Comparison of ENCODE assay signal across 14 cellular contexts in genomic region chr7:11332186-11332864, GRCh38.
A peak's percentile ranks its signal among the peaks of the same experiment; 100 is the strongest.
DNase-seq lines count a peak whose midpoint lies in the region; ATAC-seq and TF ChIP-seq lines count a peak whose summit lies in the region.
"Had no signal": no experiment of that assay in that cellular context is flagged by ENCODE, and none has a peak within 500 bp of the region (broad histone marks: within the 10 kb centered on the region; RNA-seq: fewer than 3 reads in every experiment).

No MANE protein-coding gene starts in this region.

- ATAC-seq in activated CD4-positive, alpha-beta T cell treated with anti-CD3 and anti-CD28 coated beads for 36 hours: peak; percentile 49
- ATAC-seq in GM21423 (IDR thresholded peaks at IDR 0.05; ENCODE audit: unreplicated experiment) (peak; percentile 66), HG03060 (IDR thresholded peaks at IDR 0.05; ENCODE audit: low read depth, unreplicated experiment) (peak; percentile 94)
- peak; percentile 78 for ATAC-seq in activated T-helper 17 cell treated with anti-CD3 and anti-CD28 coated beads, Interleukin-2, amount 50 U/mL, for 72 hours (replicated peaks)

- H3K27me3 Mint-ChIP-seq in activated CD4-positive, alpha-beta T cell treated with anti-CD3 and anti-CD28 coated beads for 36 hours: peaks cover 3% of the 10 kb centered on the region
- peaks cover 4% of the 10 kb centered on the region for H3K27me3 Mint-ChIP-seq in activated T-helper 17 cell treated with anti-CD3 and anti-CD28 coated beads, Interleukin-2, amount 50 U/mL, for 72 hours
- no peaks in the 10 kb centered on the region for H3K27me3 Mint-ChIP-seq in chondrocyte (ENCODE audit: low read depth)
- H3K27me3 Mint-ChIP-seq in type B pancreatic cell: no peaks in the 10 kb centered on the region

- POLR2A ChIA-PET in activated CD4-positive, alpha-beta T cell treated with anti-CD3 and anti-CD28 coated beads for 36 hours (lab: Charles Lee): no interaction called here

- no peaks in the 10 kb centered on the region for H3K9me3 Mint-ChIP-seq in activated CD4-positive, alpha-beta T cell treated with anti-CD3 and anti-CD28 coated beads for 36 hours (ENCODE audit: low read depth)
- H3K9me3 Mint-ChIP-seq in activated T-helper 17 cell treated with anti-CD3 and anti-CD28 coated beads, Interleukin-2, amount 50 U/mL, for 72 hours: no peaks in the 10 kb centered on the region
- H3K9me3 Mint-ChIP-seq in chondrocyte (ENCODE audit: low read depth) (peaks cover 13% of the 10 kb centered on the region), type B pancreatic cell (no peaks in the 10 kb centered on the region)

- intact Hi-C loops in activated CD4-positive, alpha-beta T cell treated with anti-CD3 and anti-CD28 coated beads for 36 hours (cut with DNase I, micrococcal nuclease): no loop called here

- H3K4me1 Mint-ChIP-seq in activated CD4-positive, alpha-beta T cell treated with anti-CD3 and anti-CD28 coated beads for 36 hours: no peaks in the 10 kb centered on the region
- no peaks in the 10 kb centered on the region for H3K4me1 Mint-ChIP-seq in activated T-helper 17 cell treated with anti-CD3 and anti-CD28 coated beads, Interleukin-2, amount 50 U/mL, for 72 hours
- H3K4me1 Mint-ChIP-seq in chondrocyte (ENCODE audit: low read depth): peaks cover 38% of the 10 kb centered on the region
- H3K4me1 Mint-ChIP-seq in type B pancreatic cell (ENCODE audit: unreplicated experiment): no peaks in the 10 kb centered on the region

- no peak overlapping the region for H3K4me3 Mint-ChIP-seq in activated CD4-positive, alpha-beta T cell treated with anti-CD3 and anti-CD28 coated beads for 36 hours
- no peak overlapping the region for H3K4me3 Mint-ChIP-seq in activated T-helper 17 cell treated with anti-CD3 and anti-CD28 coated beads, Interleukin-2, amount 50 U/mL, for 72 hours
- H3K4me3 Mint-ChIP-seq in chondrocyte (ENCODE audit: unreplicated experiment) (no peak overlapping the region), type B pancreatic cell (no peak overlapping the region)
- H3K4me3 Mint-ChIP-seq: mesothelial cell of epicardium had no signal

- H3K36me3 Mint-ChIP-seq in activated CD4-positive, alpha-beta T cell treated with anti-CD3 and anti-CD28 coated beads for 36 hours (ENCODE audit: low read depth): no peaks in the 10 kb centered on the region
- H3K36me3 Mint-ChIP-seq in activated T-helper 17 cell treated with anti-CD3 and anti-CD28 coated beads, Interleukin-2, amount 50 U/mL, for 72 hours (ENCODE audit: low read depth): no peaks in the 10 kb centered on the region
- H3K36me3 Mint-ChIP-seq in chondrocyte (ENCODE audit: low read depth) (no peaks in the 10 kb centered on the region), type B pancreatic cell (no peaks in the 10 kb centered on the region)
- H3K36me3 Mint-ChIP-seq: mesothelial cell of epicardium had no signal

- no peak overlapping the region for H3K27ac Mint-ChIP-seq in activated CD4-positive, alpha-beta T cell treated with anti-CD3 and anti-CD28 coated beads for 36 hours
- H3K27ac Mint-ChIP-seq in activated T-helper 17 cell treated with anti-CD3 and anti-CD28 coated beads, Interleukin-2, amount 50 U/mL, for 72 hours: no peak overlapping the region
- no peak overlapping the region for H3K27ac Mint-ChIP-seq in chondrocyte (ENCODE audit: unreplicated experiment)
- H3K27ac Mint-ChIP-seq in type B pancreatic cell: no peak overlapping the region
- H3K27ac Mint-ChIP-seq: mesothelial cell of epicardium had no signal

- peak; percentile 34 for DNase-seq in activated CD4-positive, alpha-beta T cell treated with anti-CD3 and anti-CD28 coated beads for 36 hours
- DNase-seq in activated CD4-positive, alpha-beta T cell treated with anti-CD3 and anti-CD28 coated beads for 4 hours: no peak
- DNase-seq in chondrocyte (ENCODE audit: low spot score) (no peak), NCI-H82 (lab: John Stamatoyannopoulos, UW) (no peak), type B pancreatic cell (ENCODE audit: extremely low spot score, unreplicated experiment) (no peak)
- DNase-seq: 8988T, hypothalamus, MG63, NCI-H526 treated with DMSO at 0.1 percent for 48 hours, retina had no signal

- CTCF ChIA-PET in activated CD4-positive, alpha-beta T cell treated with anti-CD3 and anti-CD28 coated beads for 36 hours (lab: Charles Lee): no interaction called here

- no peak for TF ChIP-seq CTCF in chondrocyte (IDR thresholded peaks at IDR 0.05)
- no peak for TF ChIP-seq CTCF in type B pancreatic cell (conservative IDR thresholded peaks at IDR 0.05)
